13 cellular contexts compared by ENCODE assay signal in genomic region chr1:198519639-198520501, GRCh38. TPM values are rescaled to one million over a fixed set of nuclear protein-coding genes. Genes with fewer than 3 reads are reported as not detected.
DNase-seq lines count a peak whose midpoint lies in the region; ATAC-seq and TF ChIP-seq lines count a peak whose summit lies in the region.
"Had no signal": no experiment of that assay in that cellular context is flagged by ENCODE, and none has a peak within 500 bp of the region (broad histone marks: within the 10 kb centered on the region; RNA-seq: fewer than 3 reads in every experiment).

No MANE protein-coding gene starts in this region.

- TF ChIP-seq EP300 in upper lobe of left lung (IDR thresholded peaks at IDR 0.05): no peak

- peak overlapping the region; percentile 66 for H3K27ac ChIP-seq in HUES6 (ENCODE audit: low read depth, low read length)
- peak overlapping the region; percentile 57 for H3K27ac ChIP-seq in angular gyrus (ENCODE audit: low read depth, low read length)
- H3K27ac ChIP-seq in upper lobe of left lung: no peak overlapping the region

- H3K9me3 ChIP-seq in HUES6 (ENCODE audit: control insufficient read depth, insufficient read depth, low read depth, low read length) (no peaks in the 10 kb centered on the region), upper lobe of left lung (no peaks in the 10 kb centered on the region)
- H3K9me3 ChIP-seq: BE2C had no signal

- H3K4me3 ChIP-seq in HUES6 (ENCODE audit: low read depth, low read length): peak overlapping the region; percentile 19
- H3K4me3 ChIP-seq in upper lobe of left lung: no peak overlapping the region

- H3K9ac ChIP-seq in HUES6 (ENCODE audit: low read length): no peak overlapping the region

- H3K36me3 ChIP-seq in HUES6 (ENCODE audit: control insufficient read depth, insufficient read depth, low read length): no peaks in the 10 kb centered on the region
- no peaks in the 10 kb centered on the region for H3K36me3 ChIP-seq in upper lobe of left lung
- H3K36me3 ChIP-seq: BE2C had no signal

- WGBS in upper lobe of left lung, 2 donors: 83 to 87% methylated on average over 10 of the region's 10 CpGs

- no peak for TF ChIP-seq POLR2A in upper lobe of left lung (IDR thresholded peaks at IDR 0.05)

- DNase-seq in stimulated activated CD4-positive, alpha-beta T cell treated with anti-CD3 and anti-CD28 coated beads, Interleukin-4, amount 100 ng/mL, for 24 hours: peak; percentile 12
- DNase-seq in stimulated activated CD4-positive, alpha-beta T cell treated with anti-CD3 and anti-CD28 coated beads, Interleukin-4, amount 100 ng/mL, for 1 hour: no peak
- DNase-seq in RPMI8226: no peak
- no peak for DNase-seq in NCI-H2081 (lab: John Stamatoyannopoulos, UW)
- no peak for DNase-seq in NCI-H2227 (lab: John Stamatoyannopoulos, UW; ENCODE audit: unreplicated experiment)
- no peak for DNase-seq in upper lobe of left lung
- DNase-seq: BE2C, KG1, NCI-H510A treated with DMSO at 0.1 percent for 48 hours had no signal

- H3K27me3 ChIP-seq in HUES6 (ENCODE audit: control insufficient read depth, insufficient read depth, low read length) (no peaks in the 10 kb centered on the region), upper lobe of left lung (no peaks in the 10 kb centered on the region)
- H3K27me3 ChIP-seq: BE2C had no signal

- ATAC-seq in upper lobe of left lung (ENCODE audit: low FRiP score in 2 of 2): no peak

- H3K4me1 ChIP-seq in HUES6 (ENCODE audit: control insufficient read depth, insufficient read depth, low read length) (peaks cover 24% of the 10 kb centered on the region), upper lobe of left lung (peaks cover 0 to 3% (median 0%) of the 10 kb centered on the region in 4 donors)

- no peak for TF ChIP-seq CTCF in upper lobe of left lung (IDR thresholded peaks at IDR 0.05)

RNA-seq across cellular contexts. Expression of gene ATP6V1G3, which starts 20.6 kb away (rescaled TPM):
- total RNA-seq in upper lobe of left lung: not detected
- total RNA-seq: kidney epithelial cell, osteocyte had no signal

Comparison
In these comparisons a context has a peak if more than half of its experiments do, and no peak if none do; other contexts are left out.
1. H3K27ac ChIP-seq: peak in HUES6 (single experiment) and angular gyrus (single experiment); none in upper lobe of left lung (0 of 4).